Comparison of ENCODE assay signal across 38 cellular contexts in the genomic region with DNA sequence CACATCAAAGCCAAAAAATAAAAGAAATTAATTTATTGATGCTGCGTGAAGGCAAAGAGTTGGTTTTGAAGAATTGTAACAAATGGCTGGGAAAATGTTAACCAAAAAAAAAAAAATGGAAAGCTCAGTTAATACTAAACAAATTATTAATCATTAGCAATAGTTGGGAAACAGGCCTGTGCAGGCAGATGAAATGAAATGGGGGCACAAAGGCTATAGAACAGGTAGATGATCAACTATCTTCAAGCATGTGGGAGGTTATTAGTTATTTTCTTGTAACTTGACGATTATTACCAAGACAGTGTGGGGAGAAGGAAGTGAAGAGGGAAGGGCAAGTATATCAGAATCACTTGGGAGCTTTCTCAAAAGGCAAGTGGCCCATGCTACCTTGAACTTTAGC.
"Had no signal": no experiment of that assay in that cellular context is flagged by ENCODE, and none has a peak within 500 bp of the region (broad histone marks: within the 10 kb centered on the region; RNA-seq: fewer than 3 reads in every experiment).

No MANE protein-coding gene starts in this region.

- H3K4me1 Mint-ChIP-seq: activated CD4-positive, alpha-beta memory T cell treated with anti-CD3 and anti-CD28 coated beads, Interleukin-2, amount 10 ng/mL, durations not matched to agents 7 days and 5 days; activated naive CD4-positive, alpha-beta T cell treated with anti-CD3 and anti-CD28 coated beads, Interleukin-2, amount 50 U/mL, for 24 hours had no signal

- H3K27ac ChIP-seq: ascending aorta, PC-9, WERI-Rb-1 had no signal

- H3K9me3 ChIP-seq: ascending aorta, MG63 had no signal

- H3K9me3 Mint-ChIP-seq: activated CD4-positive, alpha-beta memory T cell treated with anti-CD3 and anti-CD28 coated beads, Interleukin-2, amount 10 ng/mL, durations not matched to agents 7 days and 5 days; activated naive CD4-positive, alpha-beta T cell treated with anti-CD3 and anti-CD28 coated beads, Interleukin-2, amount 50 U/mL, for 24 hours; activated naive CD8-positive, alpha-beta T cell treated with anti-CD3 and anti-CD28 coated beads, Interleukin-2, amount 10 ng/mL, durations not matched to agents 7 days and 5 days; activated T-helper 2 cell treated with anti-CD3 and anti-CD28 coated beads, Interferon-gamma antibody, Interleukin-2, Interleukin-4, amounts not matched to agents 10 μg/mL and 5 μg/mL and 100 μg/mL, durations not matched to agents 14 hours and 24 hours and 36 hours had no signal

- H3K4me2 ChIP-seq: PC-9 had no signal

- H2AFZ ChIP-seq: PC-9 had no signal

- H3K36me3 Mint-ChIP-seq: activated CD8-positive, alpha-beta memory T cell treated with anti-CD3 and anti-CD28 coated beads, Interleukin-2, amount 10 ng/mL, durations not matched to agents 7 days and 5 days; activated naive CD4-positive, alpha-beta T cell treated with anti-CD3 and anti-CD28 coated beads, Interleukin-2, amount 50 U/mL, for 24 hours; activated naive CD8-positive, alpha-beta T cell treated with anti-CD3 and anti-CD28 coated beads, Interleukin-2, amount 10 ng/mL, durations not matched to agents 7 days and 5 days; brain had no signal

- H3K4me3 ChIP-seq: ascending aorta, MG63, PC-9 had no signal

- H3K27me3 Mint-ChIP-seq: activated CD4-positive, alpha-beta memory T cell treated with anti-CD3 and anti-CD28 coated beads, Interleukin-2, amount 10 ng/mL, durations not matched to agents 7 days and 5 days; activated CD8-positive, alpha-beta memory T cell treated with anti-CD3 and anti-CD28 coated beads, Interleukin-2, amount 10 ng/mL, durations not matched to agents 7 days and 5 days; activated naive CD4-positive, alpha-beta T cell treated with anti-CD3 and anti-CD28 coated beads, Interleukin-2, amount 50 U/mL, for 24 hours; activated naive CD8-positive, alpha-beta T cell treated with anti-CD3 and anti-CD28 coated beads, Interleukin-2, amount 10 ng/mL, durations not matched to agents 7 days and 5 days had no signal

- H3K27me3 ChIP-seq: MG63 had no signal

- FAIRE-seq: bronchial epithelial cell had no signal

- ATAC-seq: activated CD8-positive, alpha-beta memory T cell treated with anti-CD3 and anti-CD28 coated beads, Interleukin-2, amount 10 ng/mL, durations not matched to agents 7 days and 5 days had no signal

- H3K27ac Mint-ChIP-seq: activated CD4-positive, alpha-beta memory T cell treated with anti-CD3 and anti-CD28 coated beads, Interleukin-2, amount 10 ng/mL, durations not matched to agents 7 days and 5 days; activated CD8-positive, alpha-beta memory T cell treated with anti-CD3 and anti-CD28 coated beads, Interleukin-2, amount 10 ng/mL, durations not matched to agents 7 days and 5 days; activated naive CD4-positive, alpha-beta T cell treated with anti-CD3 and anti-CD28 coated beads, Interleukin-2, amount 50 U/mL, for 24 hours; activated naive CD8-positive, alpha-beta T cell treated with anti-CD3 and anti-CD28 coated beads, Interleukin-2, amount 10 ng/mL, durations not matched to agents 7 days and 5 days; activated T-helper 2 cell treated with anti-CD3 and anti-CD28 coated beads, Interferon-gamma antibody, Interleukin-2, Interleukin-4, amounts not matched to agents 10 μg/mL and 5 μg/mL and 100 μg/mL, durations not matched to agents 14 hours and 24 hours and 36 hours; brain had no signal

- H3K36me3 ChIP-seq: ascending aorta, MG63, WERI-Rb-1 had no signal

- H3K4me3 Mint-ChIP-seq: activated CD4-positive, alpha-beta memory T cell treated with anti-CD3 and anti-CD28 coated beads, Interleukin-2, amount 10 ng/mL, durations not matched to agents 7 days and 5 days; activated CD8-positive, alpha-beta memory T cell treated with anti-CD3 and anti-CD28 coated beads, Interleukin-2, amount 10 ng/mL, durations not matched to agents 7 days and 5 days; activated naive CD4-positive, alpha-beta T cell treated with anti-CD3 and anti-CD28 coated beads, Interleukin-2, amount 50 U/mL, for 24 hours; activated naive CD8-positive, alpha-beta T cell treated with anti-CD3 and anti-CD28 coated beads, Interleukin-2, amount 10 ng/mL, durations not matched to agents 7 days and 5 days; brain had no signal

- DNase-seq: activated CD4-positive, alpha-beta memory T cell treated with anti-CD3 and anti-CD28 coated beads, Interleukin-2, amount 10 ng/mL, durations not matched to agents 7 days and 5 days; activated CD4-positive, alpha-beta T cell treated with anti-CD3 and anti-CD28 coated beads for 1 hour; activated CD4-positive, alpha-beta T cell treated with anti-CD3 and anti-CD28 coated beads for 48 hours; activated CD4-positive, CD25-positive, alpha-beta regulatory T cell; activated CD8-positive, alpha-beta memory T cell treated with anti-CD3 and anti-CD28 coated beads for 24 hours; activated CD8-positive, alpha-beta memory T cell treated with anti-CD3 and anti-CD28 coated beads, Interleukin-2, amount 10 ng/mL, durations not matched to agents 7 days and 5 days; activated CD8-positive, alpha-beta memory T cell treated with anti-CD3 and anti-CD28 coated beads, Interleukin-2, amount 50 U/mL, for 48 hours; activated gamma-delta T cell; activated naive CD4-positive, alpha-beta T cell treated with Interleukin-2 at 50 U/mL for 16 hours; activated naive CD8-positive, alpha-beta T cell treated with anti-CD3 and anti-CD28 coated beads, Interleukin-2, amount 10 ng/mL, durations not matched to agents 7 days and 5 days; activated T-cell treated with anti-CD3 and anti-CD28 coated beads, Interleukin-2, amount 50 U/mL, for 1 hour; amygdala; caudate nucleus; Kasumi-1; KG1; MG63; NCI-H1048; NCI-H1105 treated with DMSO at 0.1 percent for 48 hours; NCI-H1436 treated with DMSO at 0.1 percent for 48 hours; NCI-H1694 treated with DMSO at 0.1 percent for 48 hours; NCI-H2029; NCI-H2171; NCI-H510A; NCI-H526; NCI-H748 treated with DMSO at 0.1 percent for 48 hours; NK-92 treated with Interleukin-12 subunit alpha and Interleukin-12 subunit beta, amount 100 ng/mL, for 24 hours; PC-9; Right ventricle myocardium superior; SW 1271; T-helper 1 cell; T-helper 2 cell; T1000; WERI-Rb-1 had no signal
